8 cellular contexts compared by ENCODE assay signal in genomic region chr11:8911040-8911823, GRCh38. TPM values are rescaled to one million over a fixed set of nuclear protein-coding genes. Genes with fewer than 3 reads are reported as not detected.
DNase-seq lines count a peak whose midpoint lies in the region; ATAC-seq and TF ChIP-seq lines count a peak whose summit lies in the region.

AKIP1 (plus strand) TSS chr11:8911189; CDS start chr11:8911450, 261 bp downstream.

- no peaks in the 10 kb centered on the region for H3K27me3 ChIP-seq in CD4-positive, alpha-beta T cell (ENCODE audit: control insufficient read depth, insufficient read depth, low read length)
- no peaks in the 10 kb centered on the region for H3K27me3 ChIP-seq in lung (ENCODE audit: control insufficient read depth, insufficient read depth)

- intact Hi-C loops in CD4-positive, alpha-beta T cell (cut with DNase I, micrococcal nuclease) = loop anchor here in 1 of 2 experiments (2.0 to 10.0 kb wide), 4 partner anchors 52 to 1384 kb away; partner anchors contain the start of genes RPL27A, SBF2 and TRIM66

- peak; percentile 44 to 77 (median 64) for DNase-seq in CD4-positive, alpha-beta T cell
- DNase-seq in HS-5 (ENCODE audit: low read depth) (peak; percentile 77), NK-92 (lab: John Stamatoyannopoulos, UW; ENCODE audit: unreplicated experiment) (peak; percentile 51), lung (ENCODE audit: low spot score) (peak; percentile 94)
- peak; percentile 92 for DNase-seq in activated CD8-positive, alpha-beta memory T cell treated with anti-CD3 and anti-CD28 coated beads for 24 hours
- peak; percentile 71 for DNase-seq in effector CD4-positive, alpha-beta T cell
- DNase-seq in stimulated activated CD4-positive, alpha-beta T cell treated with anti-CD3 and anti-CD28 coated beads, TNF-alpha, amount 100 ng/mL, for 24 hours (ENCODE audit: low read depth in 3 of 3) = peak; percentile 65 to 92 (median 76)

- H3K4me3 Mint-ChIP-seq in CD4-positive, alpha-beta T cell = peak within 1 kb of the TSS; percentile 96

- peak within 1 kb of the TSS; percentile 82 for H3K27ac Mint-ChIP-seq in CD4-positive, alpha-beta T cell

- no peaks in the 10 kb centered on the region for H3K9me3 Mint-ChIP-seq in CD4-positive, alpha-beta T cell

- peak within 1 kb of the TSS; percentile 41 for H3K27ac ChIP-seq in CD4-positive, alpha-beta T cell (ENCODE audit: low read depth, low read length)
- peak within 1 kb of the TSS; percentile 84 to 97 for H3K27ac ChIP-seq in lung (ENCODE audit: low read depth in 1 of 2, low read length in 1 of 2)

- no peaks in the 10 kb centered on the region for H3K9me3 ChIP-seq in CD4-positive, alpha-beta T cell (ENCODE audit: control insufficient read depth, low read length)
- H3K9me3 ChIP-seq in lung (ENCODE audit: control insufficient read depth in 2 of 2, insufficient read depth in 1 of 2, low read length in 1 of 2) = no peaks in the 10 kb centered on the region

- peak within 1 kb of the TSS; percentile 89 for H3K4me3 ChIP-seq in lung

- peak; percentile 61 for ATAC-seq in CD4-positive, alpha-beta T cell (ENCODE audit: poor library complexity)
- ATAC-seq in GM19455 (IDR thresholded peaks at IDR 0.05; ENCODE audit: unreplicated experiment) (peak; percentile 80), lung (ENCODE audit: insufficient read depth, low FRiP score) (peak; percentile 97)

- no peaks in the 10 kb centered on the region for H3K27me3 Mint-ChIP-seq in CD4-positive, alpha-beta T cell

- no peaks in the 10 kb centered on the region for H3K36me3 ChIP-seq in lung (ENCODE audit: control insufficient read depth in 2 of 2, insufficient read depth in 2 of 2, low read length in 2 of 2)

- no peak for TF ChIP-seq CTCF in CD4-positive, alpha-beta T cell (IDR thresholded peaks at IDR 0.05)
- no peak for TF ChIP-seq CTCF in lung (IDR thresholded peaks at IDR 0.05; ENCODE audit: control extremely low read depth, extremely low read depth)

- peaks cover 4 to 6% of the 10 kb centered on the region in 2 donors for H3K4me1 ChIP-seq in lung (ENCODE audit: control insufficient read depth in 2 of 2, insufficient read depth in 2 of 2, low read length in 2 of 2)

- peaks cover 47% of the 10 kb centered on the region for H3K4me1 Mint-ChIP-seq in CD4-positive, alpha-beta T cell (ENCODE audit: low read depth)

- CTCF ChIA-PET in CD4-positive, alpha-beta T cell (lab: Charles Lee) = interaction anchor here (1.2 kb wide), 1 partner anchor 48 kb away, joined by 3 read pairs; no protein-coding TSS in a partner anchor

- POLR2A ChIA-PET in CD4-positive, alpha-beta T cell (lab: Charles Lee) = interaction anchor here (0.5 to 1.2 kb wide), 5 partner anchors 53 to 229 kb away, joined by 3 to 7 read pairs (median 6); partner anchors contain the start of genes RPL27A, TMEM9B and TRIM66

- peaks cover 8% of the 10 kb centered on the region for H3K36me3 Mint-ChIP-seq in CD4-positive, alpha-beta T cell (ENCODE audit: low read depth)

- 0 to 1% methylated on average over 46 to 65 of the region's 65 CpGs for WGBS in lung, 2 donors

RNA-seq across cellular contexts. Expression of gene AKIP1, which starts in this region (rescaled TPM):
- 1 to 10 TPM; 3.2 to 4.1 TPM for total RNA-seq in CD4-positive, alpha-beta T cell
- total RNA-seq in lung = 10 to 100 TPM; 18.2 to 27.2 TPM
- 10 to 100 TPM; 15.6 to 18.1 TPM for polyA plus RNA-seq in lung

Comparison
In these comparisons a context has a peak if more than half of its experiments do, and no peak if none do; other contexts are left out.
1. Peak in every context shown above with its lines: DNase-seq, ATAC-seq, H3K4me3 ChIP-seq and H3K27ac ChIP-seq.